In genomic region chr7:152851326-152851725, GRCh38 we compare ENCODE assay signal across 2 cellular contexts.
TF ChIP-seq lines count a peak whose summit lies in the region.

No MANE protein-coding gene starts in this region.

TF ChIP-seq in SK-N-SH, 30 proteins besides CTCF, POLR2A, EP300 and RAD21 (continued from another document):
- TF ChIP-seq, protein P1, sequence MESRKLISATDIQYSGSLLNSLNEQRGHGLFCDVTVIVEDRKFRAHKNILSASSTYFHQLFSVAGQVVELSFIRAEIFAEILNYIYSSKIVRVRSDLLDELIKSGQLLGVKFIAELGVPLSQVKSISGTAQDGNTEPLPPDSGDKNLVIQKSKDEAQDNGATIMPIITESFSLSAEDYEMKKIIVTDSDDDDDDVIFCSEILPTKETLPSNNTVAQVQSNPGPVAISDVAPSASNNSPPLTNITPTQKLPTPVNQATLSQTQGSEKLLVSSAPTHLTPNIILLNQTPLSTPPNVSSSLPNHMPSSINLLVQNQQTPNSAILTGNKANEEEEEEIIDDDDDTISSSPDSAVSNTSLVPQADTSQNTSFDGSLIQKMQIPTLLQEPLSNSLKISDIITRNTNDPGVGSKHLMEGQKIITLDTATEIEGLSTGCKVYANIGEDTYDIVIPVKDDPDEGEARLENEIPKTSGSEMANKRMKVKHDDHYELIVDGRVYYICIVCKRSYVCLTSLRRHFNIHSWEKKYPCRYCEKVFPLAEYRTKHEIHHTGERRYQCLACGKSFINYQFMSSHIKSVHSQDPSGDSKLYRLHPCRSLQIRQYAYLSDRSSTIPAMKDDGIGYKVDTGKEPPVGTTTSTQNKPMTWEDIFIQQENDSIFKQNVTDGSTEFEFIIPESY (IDR thresholded peaks at IDR 0.05; ENCODE audit: borderline replicate concordance, low read depth), result no peak
- TF ChIP-seq POLR2AphosphoS5 (IDR thresholded peaks at IDR 0.05; ENCODE audit: low read depth, low read length) (no peak), RFX5 (IDR thresholded peaks at IDR 0.05; ENCODE audit: low read length) (no peak), MEF2A (IDR thresholded peaks at IDR 0.05; ENCODE audit: borderline replicate concordance, low read depth) (no peak), ELF1 (IDR thresholded peaks at IDR 0.05) (no peak), SMC3 (IDR thresholded peaks at IDR 0.05; ENCODE audit: low read depth, low read length) (no peak), USF2 (IDR thresholded peaks at IDR 0.05; ENCODE audit: borderline replicate concordance, low read depth, low read length) (no peak), FOXM1 (IDR thresholded peaks at IDR 0.05; ENCODE audit: low read depth) (no peak), TAF1 (IDR thresholded peaks at IDR 0.05; ENCODE audit: borderline replicate concordance, low read depth, low read length) (no peak)
- TF ChIP-seq, protein P2, sequence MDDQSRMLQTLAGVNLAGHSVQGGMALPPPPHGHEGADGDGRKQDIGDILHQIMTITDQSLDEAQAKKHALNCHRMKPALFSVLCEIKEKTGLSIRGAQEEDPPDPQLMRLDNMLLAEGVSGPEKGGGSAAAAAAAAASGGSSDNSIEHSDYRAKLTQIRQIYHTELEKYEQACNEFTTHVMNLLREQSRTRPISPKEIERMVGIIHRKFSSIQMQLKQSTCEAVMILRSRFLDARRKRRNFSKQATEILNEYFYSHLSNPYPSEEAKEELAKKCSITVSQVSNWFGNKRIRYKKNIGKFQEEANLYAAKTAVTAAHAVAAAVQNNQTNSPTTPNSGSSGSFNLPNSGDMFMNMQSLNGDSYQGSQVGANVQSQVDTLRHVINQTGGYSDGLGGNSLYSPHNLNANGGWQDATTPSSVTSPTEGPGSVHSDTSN (IDR thresholded peaks at IDR 0.05), result no peak
TF ChIP-seq in SK-N-SH: peak in this region for 0.

TF ChIP-seq in SK-N-SH treated with all-trans-retinoic acid at 6 μM for 48 hours, 23 proteins besides CTCF, POLR2A, EP300 and RAD21 (continued from another document):
- TF ChIP-seq TSHZ2 (CRISPR knock-in tag; IDR thresholded peaks at IDR 0.05), result no peak
- no peak for TF ChIP-seq ZFP30 (CRISPR knock-in tag; IDR thresholded peaks at IDR 0.05)
